ENCODE assay signal across 8 cellular contexts in the genomic region with DNA sequence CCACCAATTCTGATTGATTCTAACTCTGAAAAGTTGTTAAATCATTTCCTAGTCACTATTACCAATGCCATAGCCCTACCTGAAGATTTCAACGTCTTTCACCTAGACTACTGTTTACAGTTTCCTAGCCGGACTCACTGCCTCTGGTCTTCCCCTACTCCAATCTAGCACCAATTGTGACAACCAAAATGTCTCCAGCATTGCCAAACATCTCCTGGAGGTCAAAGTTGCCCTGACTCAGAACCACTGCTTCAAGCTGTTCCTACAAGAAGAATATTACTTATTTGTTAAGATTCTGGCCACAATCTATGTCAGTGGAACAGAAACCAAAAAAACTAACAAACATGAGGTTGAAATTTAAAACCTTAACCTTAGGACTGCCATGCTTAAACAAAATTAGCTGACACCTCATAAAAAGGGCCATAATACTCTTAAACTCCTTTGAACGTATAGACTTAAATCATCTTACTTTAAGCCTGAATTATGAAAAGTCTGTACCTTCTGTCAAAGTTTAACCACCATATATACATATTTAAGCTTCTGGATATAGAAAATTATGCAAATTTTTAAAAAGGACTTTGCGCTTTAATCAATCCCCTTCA. TPM values are rescaled to one million over a fixed set of nuclear protein-coding genes. Genes with fewer than 3 reads are reported as not detected.
DNase-seq lines count a peak whose midpoint lies in the region; ATAC-seq and TF ChIP-seq lines count a peak whose summit lies in the region.

No MANE protein-coding gene starts in this region.

- H3K9ac ChIP-seq in liver (ENCODE audit: low read depth in 1 of 2, low read length in 2 of 2): peak overlapping the region; percentile 64 to 77

- no peak for ATAC-seq in activated naive CD8-positive, alpha-beta T cell treated with anti-CD3 and anti-CD28 coated beads, Interleukin-2, amount 10 ng/mL, durations not matched to agents 7 days and 5 days (ENCODE audit: low read depth)
- ATAC-seq in upper lobe of right lung (no peak), HG02763 (IDR thresholded peaks at IDR 0.05; ENCODE audit: unreplicated experiment) (no peak)

- H3K27me3 Mint-ChIP-seq in activated naive CD8-positive, alpha-beta T cell treated with anti-CD3 and anti-CD28 coated beads, Interleukin-2, amount 10 ng/mL, durations not matched to agents 7 days and 5 days: no peaks in the 10 kb centered on the region

- peaks cover 24% of the 10 kb centered on the region for H3K36me3 ChIP-seq in left ventricle myocardium inferior
- H3K36me3 ChIP-seq in liver (ENCODE audit: control insufficient read depth in 4 of 4, insufficient read depth in 3 of 4, low read depth in 1 of 4, low read length in 3 of 4): peaks cover 3 to 4% (median 3%) of the 10 kb centered on the region in 4 donors
- peaks cover 28% of the 10 kb centered on the region for H3K36me3 ChIP-seq in upper lobe of right lung

- H3K27ac ChIP-seq in left ventricle myocardium inferior (replicated peaks) (peak overlapping the region; percentile 91), liver (ENCODE audit: low read depth in 1 of 2, low read length in 2 of 2) (peak overlapping the region in 1 of 2 donors; percentile 92), upper lobe of right lung (peak overlapping the region; percentile 92)

- no peaks in the 10 kb centered on the region for H3K9me3 ChIP-seq in left ventricle myocardium inferior (replicated peaks)
- H3K9me3 ChIP-seq in liver (ENCODE audit: control insufficient read depth in 4 of 4, low read length in 3 of 4): no peaks in the 10 kb centered on the region
- H3K9me3 ChIP-seq in upper lobe of right lung: no peaks in the 10 kb centered on the region

- DNase-seq in left ventricle myocardium inferior (no peak), cardiac septum (ENCODE audit: low spot score) (no peak), upper lobe of right lung (no peak), NCI-H1092 treated with DMSO at 0.1 percent for 48 hours (lab: John Stamatoyannopoulos, UW) (no peak), amniotic stem cell (lab: John Stamatoyannopoulos, UW) (no peak)
- no peak for DNase-seq in activated naive CD8-positive, alpha-beta T cell treated with anti-CD3 and anti-CD28 coated beads, Interleukin-2, amount 10 ng/mL, durations not matched to agents 7 days and 5 days

- intact Hi-C loops in left ventricle myocardium inferior (cut with micrococcal nuclease) (loop anchor here (5.0 kb wide), 1 partner anchor 278 kb away; a partner anchor contains a TSS), cardiac septum (cut with DNase I) (loop anchor here (1.0 to 5.0 kb wide), 5 partner anchors 53 to 507 kb away; a partner anchor contains a TSS), upper lobe of right lung (cut with DNase I) (no loop called here)

- H3K27ac Mint-ChIP-seq in activated naive CD8-positive, alpha-beta T cell treated with anti-CD3 and anti-CD28 coated beads, Interleukin-2, amount 10 ng/mL, durations not matched to agents 7 days and 5 days: peak overlapping the region; percentile 90

- H3K4me3 Mint-ChIP-seq in activated naive CD8-positive, alpha-beta T cell treated with anti-CD3 and anti-CD28 coated beads, Interleukin-2, amount 10 ng/mL, durations not matched to agents 7 days and 5 days: peak overlapping the region; percentile 99

- H3K4me3 ChIP-seq in left ventricle myocardium inferior: peak overlapping the region; percentile 86
- peak overlapping the region in 2 of 3 donors; percentile 96 to 100 for H3K4me3 ChIP-seq in liver (ENCODE audit: low read depth in 1 of 3, low read length in 3 of 3)
- H3K4me3 ChIP-seq in upper lobe of right lung: peak overlapping the region; percentile 65

- H3K4me1 Mint-ChIP-seq in activated naive CD8-positive, alpha-beta T cell treated with anti-CD3 and anti-CD28 coated beads, Interleukin-2, amount 10 ng/mL, durations not matched to agents 7 days and 5 days: peaks cover 37% of the 10 kb centered on the region

- H3K4me1 ChIP-seq in left ventricle myocardium inferior: peaks cover 53% of the 10 kb centered on the region
- H3K4me1 ChIP-seq in liver (ENCODE audit: control insufficient read depth in 4 of 4, insufficient read depth in 4 of 4, low read length in 3 of 4): peaks cover 4 to 29% (median 26%) of the 10 kb centered on the region in 4 donors
- H3K4me1 ChIP-seq in upper lobe of right lung: peaks cover 22% of the 10 kb centered on the region

- 53% methylated on average over 4 of the region's 4 CpGs for WGBS in liver

- H3K9me3 Mint-ChIP-seq in activated naive CD8-positive, alpha-beta T cell treated with anti-CD3 and anti-CD28 coated beads, Interleukin-2, amount 10 ng/mL, durations not matched to agents 7 days and 5 days: no peaks in the 10 kb centered on the region

- peaks cover 28% of the 10 kb centered on the region for H3K36me3 Mint-ChIP-seq in activated naive CD8-positive, alpha-beta T cell treated with anti-CD3 and anti-CD28 coated beads, Interleukin-2, amount 10 ng/mL, durations not matched to agents 7 days and 5 days

- no peak for TF ChIP-seq RAD21 in liver (IDR thresholded peaks at IDR 0.05)

- POLR2A ChIA-PET in activated naive CD8-positive, alpha-beta T cell treated with anti-CD3 and anti-CD28 coated beads, Interleukin-2, amount 10 ng/mL, durations not matched to agents 7 days and 5 days (lab: Charles Lee): interaction anchor here (0.8 to 2.3 kb wide), 3 partner anchors 80 to 517 kb away, joined by 3 to 14 read pairs (median 3); a partner anchor contains a TSS

- TF ChIP-seq CTCF in left ventricle myocardium inferior (IDR thresholded peaks at IDR 0.05; ENCODE audit: borderline replicate concordance) (no peak), liver (IDR thresholded peaks at IDR 0.05; ENCODE audit: low read depth, low read length, missing input control) (no peak), upper lobe of right lung (IDR thresholded peaks at IDR 0.05) (no peak)

- H3K27me3 ChIP-seq in left ventricle myocardium inferior (ENCODE audit: low read depth) (no peaks in the 10 kb centered on the region), liver (ENCODE audit: control insufficient read depth in 4 of 4, insufficient read depth in 4 of 4, low read length in 3 of 4) (no peaks in the 10 kb centered on the region), upper lobe of right lung (no peaks in the 10 kb centered on the region)

TF ChIP-seq in liver, 16 proteins besides CTCF, POLR2A, EP300 and RAD21:
- TF ChIP-seq, protein P1, sequence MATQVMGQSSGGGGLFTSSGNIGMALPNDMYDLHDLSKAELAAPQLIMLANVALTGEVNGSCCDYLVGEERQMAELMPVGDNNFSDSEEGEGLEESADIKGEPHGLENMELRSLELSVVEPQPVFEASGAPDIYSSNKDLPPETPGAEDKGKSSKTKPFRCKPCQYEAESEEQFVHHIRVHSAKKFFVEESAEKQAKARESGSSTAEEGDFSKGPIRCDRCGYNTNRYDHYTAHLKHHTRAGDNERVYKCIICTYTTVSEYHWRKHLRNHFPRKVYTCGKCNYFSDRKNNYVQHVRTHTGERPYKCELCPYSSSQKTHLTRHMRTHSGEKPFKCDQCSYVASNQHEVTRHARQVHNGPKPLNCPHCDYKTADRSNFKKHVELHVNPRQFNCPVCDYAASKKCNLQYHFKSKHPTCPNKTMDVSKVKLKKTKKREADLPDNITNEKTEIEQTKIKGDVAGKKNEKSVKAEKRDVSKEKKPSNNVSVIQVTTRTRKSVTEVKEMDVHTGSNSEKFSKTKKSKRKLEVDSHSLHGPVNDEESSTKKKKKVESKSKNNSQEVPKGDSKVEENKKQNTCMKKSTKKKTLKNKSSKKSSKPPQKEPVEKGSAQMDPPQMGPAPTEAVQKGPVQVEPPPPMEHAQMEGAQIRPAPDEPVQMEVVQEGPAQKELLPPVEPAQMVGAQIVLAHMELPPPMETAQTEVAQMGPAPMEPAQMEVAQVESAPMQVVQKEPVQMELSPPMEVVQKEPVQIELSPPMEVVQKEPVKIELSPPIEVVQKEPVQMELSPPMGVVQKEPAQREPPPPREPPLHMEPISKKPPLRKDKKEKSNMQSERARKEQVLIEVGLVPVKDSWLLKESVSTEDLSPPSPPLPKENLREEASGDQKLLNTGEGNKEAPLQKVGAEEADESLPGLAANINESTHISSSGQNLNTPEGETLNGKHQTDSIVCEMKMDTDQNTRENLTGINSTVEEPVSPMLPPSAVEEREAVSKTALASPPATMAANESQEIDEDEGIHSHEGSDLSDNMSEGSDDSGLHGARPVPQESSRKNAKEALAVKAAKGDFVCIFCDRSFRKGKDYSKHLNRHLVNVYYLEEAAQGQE (IDR thresholded peaks at IDR 0.05): no peak

RNA-seq across cellular contexts. Expression of a gene that starts 2.1 kb away (rescaled TPM):
- total RNA-seq in left ventricle myocardium inferior (29.3 TPM), cardiac septum (33.1 TPM), liver (10 to 100 TPM; 40.8 to 59.6 TPM), upper lobe of right lung (83.7 TPM)
- total RNA-seq in activated naive CD8-positive, alpha-beta T cell treated with anti-CD3 and anti-CD28 coated beads, Interleukin-2, amount 10 ng/mL, durations not matched to agents 7 days and 5 days: 10 to 100 TPM; 96.7 to 99.9 TPM
- polyA plus RNA-seq in liver: 10 to 100 TPM; 10.6 to 10.9 TPM
